ENCODE assay signal across 8 cellular contexts in the genomic region with DNA sequence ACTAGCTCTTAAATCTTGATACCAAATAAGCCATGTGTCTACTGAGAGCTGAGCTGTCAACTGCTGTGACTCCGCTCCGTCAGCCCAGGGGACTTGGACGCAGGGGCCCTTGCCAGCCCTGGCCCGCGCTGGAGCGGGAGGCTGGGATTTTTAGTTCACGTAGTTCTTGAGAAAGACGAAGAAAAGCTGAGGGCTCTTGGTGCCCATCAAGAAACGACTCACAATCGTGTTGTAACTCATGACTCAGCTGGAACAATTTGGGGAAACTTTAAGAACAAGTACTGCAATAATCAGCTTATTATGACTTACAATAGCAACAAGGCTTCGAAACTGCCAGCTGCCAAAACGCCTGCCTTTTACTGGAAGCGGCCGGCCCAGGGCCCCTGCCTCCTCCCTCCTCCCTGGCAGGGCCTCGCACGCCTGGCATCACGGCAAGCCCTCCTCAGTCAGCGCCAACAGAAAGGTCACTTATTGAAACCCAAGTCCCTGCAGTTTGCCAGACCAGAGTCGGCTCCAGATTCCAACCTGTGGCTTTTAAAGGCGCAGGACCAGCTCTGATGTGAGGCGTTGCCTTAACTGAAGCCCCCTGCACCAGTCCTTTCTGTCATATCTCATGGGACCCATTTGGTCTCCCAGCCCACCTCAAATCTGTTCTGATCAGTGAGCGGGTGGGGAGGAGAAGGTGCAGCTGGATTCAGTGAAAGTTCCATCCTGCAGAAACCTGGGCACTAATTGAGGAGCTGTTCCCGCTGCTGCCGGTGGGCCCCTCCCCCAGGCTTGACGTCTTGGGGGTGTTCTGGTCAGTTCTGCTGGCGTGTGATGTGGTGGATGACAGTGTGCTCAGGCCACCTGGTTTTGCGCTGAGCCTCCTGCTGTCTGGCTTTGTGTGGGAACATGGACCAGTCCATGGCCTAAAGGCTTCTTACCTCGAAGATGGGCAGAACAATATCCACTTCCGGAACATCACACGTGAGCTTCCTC.
A peak's percentile ranks its signal among the peaks of the same experiment; 100 is the strongest.
DNase-seq lines count a peak whose midpoint lies in the region; ATAC-seq and TF ChIP-seq lines count a peak whose summit lies in the region.

No MANE protein-coding gene starts in this region.

- H3K27me3 ChIP-seq in ascending aorta, result no peaks in the 10 kb centered on the region
- no peaks in the 10 kb centered on the region for H3K27me3 ChIP-seq in right cardiac atrium (ENCODE audit: control insufficient read depth, insufficient read depth)

- ATAC-seq in right cardiac atrium (peak; percentile 74), GM19452 (IDR thresholded peaks at IDR 0.05; ENCODE audit: unreplicated experiment) (no peak)

- H3K4me3 ChIP-seq in ascending aorta (peak overlapping the region in 1 of 2 donors; percentile 48), right cardiac atrium (ENCODE audit: low read length) (no peak overlapping the region), retinal pigment epithelial cell (ENCODE audit: low read length) (no peak overlapping the region)

- H3K4me1 ChIP-seq in ascending aorta, result peaks cover 35 to 50% of the 10 kb centered on the region in 2 donors
- peaks cover 26% of the 10 kb centered on the region for H3K4me1 ChIP-seq in right cardiac atrium (ENCODE audit: control insufficient read depth, insufficient read depth, low read length)

- TF ChIP-seq CTCF in AG09319 (IDR thresholded peaks at IDR 0.05; ENCODE audit: low read depth, low read length) (no peak), ascending aorta (IDR thresholded peaks at IDR 0.05) (no peak), retinal pigment epithelial cell (conservative IDR thresholded peaks at IDR 0.05; ENCODE audit: low read depth, low read length) (no peak)

- H3K27ac ChIP-seq in ascending aorta (peak overlapping the region; percentile 93 to 95), right cardiac atrium (ENCODE audit: low read length) (peak overlapping the region; percentile 93)

- 31% methylated on average over 30 of the region's 30 CpGs for WGBS in right cardiac atrium

- intact Hi-C loops in ascending aorta (cut with DNase I), result loop anchor here (2.0 to 5.0 kb wide), 2 partner anchors 220 to 288 kb away; no protein-coding TSS in a partner anchor
- intact Hi-C loops in right cardiac atrium (cut with DNase I), result loop anchor here in 1 of 4 donors (10.0 kb wide), 1 partner anchor 224 kb away; no protein-coding TSS in a partner anchor

- DNase-seq in AG09319 (ENCODE audit: extremely low read depth, low read depth), result peak; percentile 93
- peak; percentile 32 for DNase-seq in HT1080 (ENCODE audit: low read depth)
- peak; percentile 81 to 97 for DNase-seq in ascending aorta (ENCODE audit: low spot score in 2 of 2)
- peak; percentile 92 to 95 (median 95) for DNase-seq in right cardiac atrium
- peak; percentile 88 for DNase-seq in retinal pigment epithelial cell (ENCODE audit: low read depth)
- no peak for DNase-seq in GM19238 (ENCODE audit: insufficient read length, low spot score)
- DNase-seq in NK-92 (lab: John Stamatoyannopoulos, UW; ENCODE audit: unreplicated experiment), result no peak

- peaks cover 18 to 26% of the 10 kb centered on the region in 2 donors for H3K36me3 ChIP-seq in ascending aorta

- H3K9me3 ChIP-seq in ascending aorta (no peaks in the 10 kb centered on the region), right cardiac atrium (ENCODE audit: control insufficient read depth, low read length) (no peaks in the 10 kb centered on the region)

Comparison
In these comparisons a context has a peak if more than half of its experiments do, and no peak if none do; other contexts are left out.
1. DNase-seq: peak in AG09319 (single experiment), HT1080 (single experiment), ascending aorta (2 of 2), right cardiac atrium (3 of 3) and retinal pigment epithelial cell (single experiment); none in GM19238 (single experiment) and NK-92 (single experiment).